Comparison of ENCODE assay signal across 8 cellular contexts in genomic region chr7:149274424-149274823, GRCh38. TPM values are rescaled to one million over a fixed set of nuclear protein-coding genes. Genes with fewer than 3 reads are reported as not detected.
DNase-seq lines count a peak whose midpoint lies in the region; ATAC-seq and TF ChIP-seq lines count a peak whose summit lies in the region.
"Not testable (repeated sequence)": the region's sequence is repeated elsewhere in the genome, so short reads cannot be mapped to it uniquely, and the experiment has no call there.

No MANE protein-coding gene starts in this region.

- ATAC-seq in activated T-cell treated with anti-CD3 and anti-CD28 coated beads, Interleukin-2, amount 50 U/mL, for 72 hours (replicated peaks in 1 of 2); activated naive CD8-positive, alpha-beta T cell treated with anti-CD3 and anti-CD28 coated beads, Interleukin-2, amount 50 U/mL, for 24 hours: not testable (repeated sequence)

- not testable (repeated sequence) for DNase-seq in T-helper 2 cell treated with Interferon-gamma antibody and Interleukin-4, amounts not matched to agents 5 μg/mL and 100 μg/mL, for 36 hours (ENCODE audit: low spot score); activated T-cell treated with anti-CD3 and anti-CD28 coated beads, Interleukin-2, amount 50 U/mL, for 72 hours; activated naive CD8-positive, alpha-beta T cell treated with anti-CD3 and anti-CD28 coated beads, Interleukin-2, amount 50 U/mL, for 24 hours; endothelial cell (ENCODE audit: low spot score)
- DNase-seq in chondrocyte (ENCODE audit: low spot score): peak; percentile 25
- peak; percentile 32 for DNase-seq in posterior vena cava (ENCODE audit: low spot score)
- DNase-seq in spleen: peak; percentile 56

- not testable (repeated sequence) for TF ChIP-seq CTCF in chondrocyte (IDR thresholded peaks at IDR 0.05); endothelial cell (IDR thresholded peaks at IDR 0.05; ENCODE audit: unreplicated experiment); spleen (IDR thresholded peaks at IDR 0.05 in 8 of 11, conservative IDR thresholded peaks at IDR 0.05 in 3 of 11)

- not testable (repeated sequence) for H3K9me3 ChIP-seq in spleen

- H3K36me3 Mint-ChIP-seq in T-helper 2 cell treated with Interferon-gamma antibody and Interleukin-4, amounts not matched to agents 5 μg/mL and 100 μg/mL, for 36 hours (ENCODE audit: low read depth): peaks cover 44% of the 10 kb centered on the region
- peaks cover 17 to 28% of the 10 kb centered on the region in 2 donors for H3K36me3 Mint-ChIP-seq in activated T-cell treated with anti-CD3 and anti-CD28 coated beads, Interleukin-2, amount 50 U/mL, for 72 hours (ENCODE audit: insufficient read depth in 2 of 2)
- H3K36me3 Mint-ChIP-seq in activated naive CD8-positive, alpha-beta T cell: not testable (repeated sequence)
- peaks cover 55% of the 10 kb centered on the region for H3K36me3 Mint-ChIP-seq in activated naive CD8-positive, alpha-beta T cell treated with anti-CD3 and anti-CD28 coated beads, Interleukin-2, amount 50 U/mL, for 24 hours (ENCODE audit: low read depth)
- peaks cover 47% of the 10 kb centered on the region for H3K36me3 Mint-ChIP-seq in chondrocyte (ENCODE audit: low read depth)
- peaks cover 25% of the 10 kb centered on the region for H3K36me3 Mint-ChIP-seq in endothelial cell (ENCODE audit: low read depth, unreplicated experiment)

- intact Hi-C loops in posterior vena cava (cut with DNase I); spleen (cut with DNase I; ENCODE audit: low total_unique reads): not testable (repeated sequence)

- not testable (repeated sequence) for H3K4me3 ChIP-seq in spleen

- H3K4me3 Mint-ChIP-seq in T-helper 2 cell treated with Interferon-gamma antibody and Interleukin-4, amounts not matched to agents 5 μg/mL and 100 μg/mL, for 36 hours; activated T-cell treated with anti-CD3 and anti-CD28 coated beads, Interleukin-2, amount 50 U/mL, for 72 hours; activated naive CD8-positive, alpha-beta T cell; activated naive CD8-positive, alpha-beta T cell treated with anti-CD3 and anti-CD28 coated beads, Interleukin-2, amount 50 U/mL, for 24 hours; chondrocyte (ENCODE audit: unreplicated experiment): not testable (repeated sequence)
- peak overlapping the region; percentile 6 for H3K4me3 Mint-ChIP-seq in endothelial cell (ENCODE audit: unreplicated experiment)

- not testable (repeated sequence) for H3K27me3 Mint-ChIP-seq in T-helper 2 cell treated with Interferon-gamma antibody and Interleukin-4, amounts not matched to agents 5 μg/mL and 100 μg/mL, for 36 hours (ENCODE audit: low read depth); activated T-cell treated with anti-CD3 and anti-CD28 coated beads, Interleukin-2, amount 50 U/mL, for 72 hours (ENCODE audit: low read depth); activated naive CD8-positive, alpha-beta T cell; activated naive CD8-positive, alpha-beta T cell treated with anti-CD3 and anti-CD28 coated beads, Interleukin-2, amount 50 U/mL, for 24 hours; chondrocyte (ENCODE audit: low read depth); endothelial cell (ENCODE audit: unreplicated experiment)

- not testable (repeated sequence) for TF ChIP-seq POLR2A in spleen (IDR thresholded peaks at IDR 0.05)

- not testable (repeated sequence) for H3K27ac ChIP-seq in spleen

- H3K27me3 ChIP-seq in spleen (replicated peaks in 1 of 7): not testable (repeated sequence)

- H3K9me3 Mint-ChIP-seq in T-helper 2 cell treated with Interferon-gamma antibody and Interleukin-4, amounts not matched to agents 5 μg/mL and 100 μg/mL, for 36 hours; activated T-cell treated with anti-CD3 and anti-CD28 coated beads, Interleukin-2, amount 50 U/mL, for 72 hours; activated naive CD8-positive, alpha-beta T cell (ENCODE audit: low read depth); activated naive CD8-positive, alpha-beta T cell treated with anti-CD3 and anti-CD28 coated beads, Interleukin-2, amount 50 U/mL, for 24 hours; chondrocyte (ENCODE audit: low read depth); endothelial cell (ENCODE audit: unreplicated experiment): not testable (repeated sequence)

- peak overlapping the region; percentile 74 for H3K27ac Mint-ChIP-seq in T-helper 2 cell treated with Interferon-gamma antibody and Interleukin-4, amounts not matched to agents 5 μg/mL and 100 μg/mL, for 36 hours
- peak overlapping the region; percentile 90 for H3K27ac Mint-ChIP-seq in activated T-cell treated with anti-CD3 and anti-CD28 coated beads, Interleukin-2, amount 50 U/mL, for 72 hours
- peak overlapping the region; percentile 46 for H3K27ac Mint-ChIP-seq in activated naive CD8-positive, alpha-beta T cell
- peak overlapping the region; percentile 6 for H3K27ac Mint-ChIP-seq in activated naive CD8-positive, alpha-beta T cell treated with anti-CD3 and anti-CD28 coated beads, Interleukin-2, amount 50 U/mL, for 24 hours
- not testable (repeated sequence) for H3K27ac Mint-ChIP-seq in chondrocyte (ENCODE audit: unreplicated experiment); endothelial cell (ENCODE audit: unreplicated experiment)

- 90 to 99% (median 98%) methylated on average over 8 of the region's 8 CpGs for WGBS in spleen, 5 donors

- not testable (repeated sequence) for H3K4me1 ChIP-seq in spleen

- H3K36me3 ChIP-seq in spleen: peaks cover 0 to 98% (median 68%) of the 10 kb centered on the region in 6 donors

- H3K4me1 Mint-ChIP-seq in T-helper 2 cell treated with Interferon-gamma antibody and Interleukin-4, amounts not matched to agents 5 μg/mL and 100 μg/mL, for 36 hours (ENCODE audit: low read depth); activated T-cell treated with anti-CD3 and anti-CD28 coated beads, Interleukin-2, amount 50 U/mL, for 72 hours (ENCODE audit: low read depth); activated naive CD8-positive, alpha-beta T cell treated with anti-CD3 and anti-CD28 coated beads, Interleukin-2, amount 50 U/mL, for 24 hours; chondrocyte (ENCODE audit: low read depth); endothelial cell (ENCODE audit: unreplicated experiment): not testable (repeated sequence)
- H3K4me1 Mint-ChIP-seq in activated naive CD8-positive, alpha-beta T cell (ENCODE audit: low read depth): peaks cover 12% of the 10 kb centered on the region

RNA-seq across cellular contexts. Expression of gene ZNF783, which starts 12.4 kb away (rescaled TPM):
- 10 to 100 TPM; 28.4 to 32.4 TPM for total RNA-seq in activated T-cell treated with anti-CD3 and anti-CD28 coated beads, Interleukin-2, amount 50 U/mL, for 72 hours
- total RNA-seq in chondrocyte (19.0 to 22.8 TPM (median 19.9 TPM) in 3 replicates), endothelial cell (ENCODE audit: unreplicated experiment) (15.3 TPM), posterior vena cava (10 to 100 TPM; 10.8 to 16.3 TPM), spleen (10 to 100 TPM; 13.8 to 24.8 (median 21.8) TPM)
- 10 to 100 TPM in 2 of 3 donors, 1 to 10 TPM in 1; 7.7 to 15.7 (median 12.2) TPM for polyA plus RNA-seq in spleen

RNA-seq across cellular contexts. Expression of gene ZNF212, which starts 35.0 kb away (rescaled TPM):
- total RNA-seq in activated T-cell treated with anti-CD3 and anti-CD28 coated beads, Interleukin-2, amount 50 U/mL, for 72 hours: 10 to 100 TPM; 18.7 to 28.0 TPM
- 7.9 to 10.5 TPM (median 7.9 TPM) in 3 replicates for total RNA-seq in chondrocyte
- 12.8 TPM for total RNA-seq in endothelial cell (ENCODE audit: unreplicated experiment)
- 1 to 10 TPM; 5.3 to 6.1 TPM for total RNA-seq in posterior vena cava
- 10 to 100 TPM in 6 of 7 donors, 1 to 10 TPM in 1; 9.1 to 15.0 (median 13.2) TPM for total RNA-seq in spleen
- 10 to 100 TPM in 2 of 3 donors, 1 to 10 TPM in 1; 6.7 to 13.4 (median 12.5) TPM for polyA plus RNA-seq in spleen
